Comparison of ENCODE assay signal across 8 cellular contexts in the genomic region with DNA sequence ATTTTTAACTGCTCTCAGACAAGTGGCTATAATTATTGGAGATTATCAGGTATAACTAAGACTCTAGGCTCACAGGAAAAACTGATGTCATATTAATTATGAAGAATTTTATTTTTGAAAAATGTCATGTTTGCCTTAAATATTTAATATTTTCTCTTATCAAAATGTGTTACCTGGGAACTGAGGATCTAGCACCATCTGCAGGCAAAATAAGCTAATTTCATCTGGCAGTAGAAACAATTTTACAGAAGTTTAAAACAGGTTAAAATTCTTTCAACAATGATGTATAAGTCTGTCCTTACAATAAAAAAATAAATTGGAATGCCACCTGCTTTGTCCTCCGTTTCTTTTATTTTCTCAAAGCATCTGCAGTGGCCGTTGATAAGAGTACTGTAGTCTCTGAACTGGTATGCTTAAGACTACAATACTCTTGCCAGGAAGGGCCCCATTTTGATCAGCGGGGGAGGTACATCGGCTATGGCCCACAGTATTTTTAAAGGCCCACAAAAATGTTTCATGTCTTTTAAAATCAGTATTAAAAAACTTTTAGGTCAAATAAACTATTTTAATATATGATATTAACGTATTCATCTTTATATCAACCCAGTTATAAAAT.
DNase-seq lines count a peak whose midpoint lies in the region; ATAC-seq and TF ChIP-seq lines count a peak whose summit lies in the region.

No MANE protein-coding gene starts in this region.

- DNase-seq in cardiac muscle cell (ENCODE audit: low read depth in 1 of 2, low spot score in 1 of 2) (peak in 1 of 2 donors; percentile 46), Right ventricle myocardium superior (no peak), NCI-H2081 (lab: John Stamatoyannopoulos, UW) (peak; percentile 6 to 32), dedifferentiated amniotic fluid mesenchymal stem cell (ENCODE audit: extremely low spot score) (peak; percentile 36), UCSD-AML1 (lab: John Stamatoyannopoulos, UW; ENCODE audit: unreplicated experiment) (no peak), omental fat pad (ENCODE audit: low spot score) (no peak)

- intact Hi-C loops in Right ventricle myocardium superior (cut with DNase I), result loop anchor here (2.0 to 5.0 kb wide), 2 partner anchors 256 to 895 kb away; no protein-coding TSS in a partner anchor

- H3K27me3 ChIP-seq in cardiac muscle cell, result no peaks in the 10 kb centered on the region
- H3K27me3 ChIP-seq in neural cell (ENCODE audit: insufficient read depth, low read depth, low read length), result no peaks in the 10 kb centered on the region

- peak; percentile 60 for TF ChIP-seq CTCF in cardiac muscle cell (IDR thresholded peaks at IDR 0.05; ENCODE audit: low read depth, low read length)
- peak; percentile 82 for TF ChIP-seq CTCF in neural cell (IDR thresholded peaks at IDR 0.05; ENCODE audit: poor library complexity, severe bottlenecking)
- TF ChIP-seq CTCF in omental fat pad (IDR thresholded peaks at IDR 0.05), result no peak

- peak; percentile 85 for TF ChIP-seq RAD21 in neural cell (conservative IDR thresholded peaks at IDR 0.05)

- no peak for ATAC-seq in Right ventricle myocardium superior (ENCODE audit: poor library complexity)
- no peak for ATAC-seq in GM21447 (IDR thresholded peaks at IDR 0.05; ENCODE audit: unreplicated experiment)
- ATAC-seq in omental fat pad (ENCODE audit: low FRiP score), result no peak

- no peak for TF ChIP-seq EP300 in neural cell (conservative IDR thresholded peaks at IDR 0.05; ENCODE audit: poor library complexity, severe bottlenecking)

- no peaks in the 10 kb centered on the region for H3F3A ChIP-seq in neural cell (ENCODE audit: insufficient read depth, low read length, poor library complexity, severe bottlenecking)

- no peak overlapping the region for H3K4me2 ChIP-seq in neural cell (ENCODE audit: low read length)

- H3K4me3 ChIP-seq in cardiac muscle cell, result no peak overlapping the region
- no peak overlapping the region for H3K4me3 ChIP-seq in neural cell (ENCODE audit: low read length)

- H3K79me2 ChIP-seq in neural cell (replicated peaks; ENCODE audit: insufficient read depth, low read length), result no peaks in the 10 kb centered on the region

- no peaks in the 10 kb centered on the region for H4K20me1 ChIP-seq in neural cell (ENCODE audit: insufficient read depth)

- H3K9me3 ChIP-seq in cardiac muscle cell (ENCODE audit: low read depth) (no peaks in the 10 kb centered on the region), neural cell (ENCODE audit: low read length) (no peaks in the 10 kb centered on the region)

- no peak overlapping the region for H3K27ac ChIP-seq in cardiac muscle cell
- no peak overlapping the region for H3K27ac ChIP-seq in neural cell (ENCODE audit: low read length)

- H3K9ac ChIP-seq in neural cell (ENCODE audit: low read length), result no peak overlapping the region

- H3K36me3 ChIP-seq in cardiac muscle cell (peaks cover 5% of the 10 kb centered on the region), neural cell (ENCODE audit: insufficient read depth, low read length) (no peaks in the 10 kb centered on the region)

- H3K9me2 ChIP-seq in neural cell (ENCODE audit: insufficient read depth, low read length), result no peaks in the 10 kb centered on the region

- peaks cover 3% of the 10 kb centered on the region for H3K4me1 ChIP-seq in cardiac muscle cell (ENCODE audit: low read depth)

- no peak overlapping the region for H2AFZ ChIP-seq in neural cell (ENCODE audit: low read depth, low read length)

TF ChIP-seq in neural cell, 6 proteins besides CTCF, POLR2A, EP300 and RAD21:
- TF ChIP-seq, protein P1, sequence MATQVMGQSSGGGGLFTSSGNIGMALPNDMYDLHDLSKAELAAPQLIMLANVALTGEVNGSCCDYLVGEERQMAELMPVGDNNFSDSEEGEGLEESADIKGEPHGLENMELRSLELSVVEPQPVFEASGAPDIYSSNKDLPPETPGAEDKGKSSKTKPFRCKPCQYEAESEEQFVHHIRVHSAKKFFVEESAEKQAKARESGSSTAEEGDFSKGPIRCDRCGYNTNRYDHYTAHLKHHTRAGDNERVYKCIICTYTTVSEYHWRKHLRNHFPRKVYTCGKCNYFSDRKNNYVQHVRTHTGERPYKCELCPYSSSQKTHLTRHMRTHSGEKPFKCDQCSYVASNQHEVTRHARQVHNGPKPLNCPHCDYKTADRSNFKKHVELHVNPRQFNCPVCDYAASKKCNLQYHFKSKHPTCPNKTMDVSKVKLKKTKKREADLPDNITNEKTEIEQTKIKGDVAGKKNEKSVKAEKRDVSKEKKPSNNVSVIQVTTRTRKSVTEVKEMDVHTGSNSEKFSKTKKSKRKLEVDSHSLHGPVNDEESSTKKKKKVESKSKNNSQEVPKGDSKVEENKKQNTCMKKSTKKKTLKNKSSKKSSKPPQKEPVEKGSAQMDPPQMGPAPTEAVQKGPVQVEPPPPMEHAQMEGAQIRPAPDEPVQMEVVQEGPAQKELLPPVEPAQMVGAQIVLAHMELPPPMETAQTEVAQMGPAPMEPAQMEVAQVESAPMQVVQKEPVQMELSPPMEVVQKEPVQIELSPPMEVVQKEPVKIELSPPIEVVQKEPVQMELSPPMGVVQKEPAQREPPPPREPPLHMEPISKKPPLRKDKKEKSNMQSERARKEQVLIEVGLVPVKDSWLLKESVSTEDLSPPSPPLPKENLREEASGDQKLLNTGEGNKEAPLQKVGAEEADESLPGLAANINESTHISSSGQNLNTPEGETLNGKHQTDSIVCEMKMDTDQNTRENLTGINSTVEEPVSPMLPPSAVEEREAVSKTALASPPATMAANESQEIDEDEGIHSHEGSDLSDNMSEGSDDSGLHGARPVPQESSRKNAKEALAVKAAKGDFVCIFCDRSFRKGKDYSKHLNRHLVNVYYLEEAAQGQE (IDR thresholded peaks at IDR 0.05; ENCODE audit: borderline replicate concordance), result no peak
- peak; percentile 91 for TF ChIP-seq SMC3 (conservative IDR thresholded peaks at IDR 0.05; ENCODE audit: poor library complexity)

Comparison
In these comparisons a context has a peak if more than half of its experiments do, and no peak if none do; other contexts are left out.
1. DNase-seq: peak in NCI-H2081 (2 of 2) and dedifferentiated amniotic fluid mesenchymal stem cell (single experiment); none in Right ventricle myocardium superior (single experiment), UCSD-AML1 (single experiment) and omental fat pad (single experiment).
2. CTCF ChIP-seq: peak in cardiac muscle cell (single experiment) and neural cell (single experiment); none in omental fat pad (0 of 3).